ENCODE assay signal across 15 cellular contexts in genomic region chr2:181268174-181268867, GRCh38.
DNase-seq lines count a peak whose midpoint lies in the region; ATAC-seq and TF ChIP-seq lines count a peak whose summit lies in the region.
"Had no signal": no experiment of that assay in that cellular context is flagged by ENCODE, and none has a peak within 500 bp of the region (broad histone marks: within the 10 kb centered on the region; RNA-seq: fewer than 3 reads in every experiment).

No MANE protein-coding gene starts in this region.

- TF ChIP-seq CTCF in AG10803 (conservative IDR thresholded peaks at IDR 0.05; ENCODE audit: low read length): no peak

- no peak for TF ChIP-seq POLR2A in GM18505 (IDR thresholded peaks at IDR 0.05; ENCODE audit: borderline replicate concordance, extremely low read depth, insufficient read depth, insufficient read length)

- ATAC-seq in GM18909 (IDR thresholded peaks at IDR 0.05; ENCODE audit: poor library complexity, unreplicated experiment): peak; percentile 69
- ATAC-seq in HG02870 (IDR thresholded peaks at IDR 0.05; ENCODE audit: unreplicated experiment): peak; percentile 72
- peak; percentile 63 for ATAC-seq in HG03565 (IDR thresholded peaks at IDR 0.05; ENCODE audit: unreplicated experiment)
- no peak for ATAC-seq in GM18505 (IDR thresholded peaks at IDR 0.05; ENCODE audit: unreplicated experiment)

- DNase-seq in AG10803 (ENCODE audit: low read depth) (peak; percentile 17), SHP77 (lab: John Stamatoyannopoulos, UW) (no peak), NCI-H1105 (lab: John Stamatoyannopoulos, UW) (no peak), NOMO-1 treated with DMSO at 0.1 percent for 48 hours (lab: John Stamatoyannopoulos, UW; ENCODE audit: unreplicated experiment) (no peak)
- DNase-seq: ACHN; activated CD8-positive, alpha-beta memory T cell treated with anti-CD3 and anti-CD28 coated beads, Interleukin-2, amount 50 U/mL, for 4 hours; amniotic stem cell; NCI-H510A; ovary; SHP77 treated with DMSO at 0.1 percent for 48 hours had no signal

- H3K4me3 ChIP-seq in AG10803 (ENCODE audit: low read length): no peak overlapping the region
- H3K4me3 ChIP-seq: esophagus muscularis mucosa, ovary had no signal
